1 cellular context compared by ENCODE assay signal in genomic region chr17:63356275-63356905, GRCh38.
A peak's percentile ranks its signal among the peaks of the same experiment; 100 is the strongest.
TF ChIP-seq lines count a peak whose summit lies in the region.

No MANE protein-coding gene starts in this region.

TF ChIP-seq in HEK293, 187 proteins besides CTCF, POLR2A, EP300 and RAD21 (continued from another document and continues in another):
- TF ChIP-seq PRDM2 (tag by site-specific recombination; IDR thresholded peaks at IDR 0.05; ENCODE audit: borderline replicate concordance) (no peak), ZNF394 (tag by site-specific recombination; IDR thresholded peaks at IDR 0.05; ENCODE audit: borderline replicate concordance) (no peak), ZNF404 (tag by site-specific recombination; IDR thresholded peaks at IDR 0.05) (no peak), ZNF18 (tag by site-specific recombination; IDR thresholded peaks at IDR 0.05) (no peak), PATZ1 (tag by site-specific recombination; IDR thresholded peaks at IDR 0.05) (no peak), ZNF350 (tag by site-specific recombination; IDR thresholded peaks at IDR 0.05) (no peak), ZNF221 (tag by site-specific recombination; IDR thresholded peaks at IDR 0.05; ENCODE audit: borderline replicate concordance) (no peak), FEZF1 (tag by site-specific recombination; IDR thresholded peaks at IDR 0.05) (peak; percentile 52; the same call in 1 of the 2 replicates), ZNF169 (tag by site-specific recombination; IDR thresholded peaks at IDR 0.05) (no peak), ZNF530 (tag by site-specific recombination; IDR thresholded peaks at IDR 0.05; ENCODE audit: low read depth) (no peak), MEIS1 (CRISPR knock-in tag; IDR thresholded peaks at IDR 0.05; ENCODE audit: borderline replicate concordance) (no peak), ZSCAN23 (tag by site-specific recombination; IDR thresholded peaks at IDR 0.05) (no peak), ZNF658 (tag by site-specific recombination; IDR thresholded peaks at IDR 0.05) (no peak), ZFP69B (tag by site-specific recombination; IDR thresholded peaks at IDR 0.05) (0 out of 2 replicates have a peak, but pooled peaks have one; percentile 52), ZFHX2 (tag by site-specific recombination; conservative IDR thresholded peaks at IDR 0.05) (0 out of 2 replicates have a peak, but pooled peaks have one; percentile 22), ZNF398 (tag by site-specific recombination; IDR thresholded peaks at IDR 0.05) (no peak), ZEB2 (tag by site-specific recombination; IDR thresholded peaks at IDR 0.05) (peak; percentile 72; the same call in 1 of the 2 replicates), ZNF48 (tag by site-specific recombination; IDR thresholded peaks at IDR 0.05) (no peak), TCF7L2 (IDR thresholded peaks at IDR 0.05; ENCODE audit: borderline replicate concordance, low read depth, low read length) (no peak), ZNF114 (tag by site-specific recombination; IDR thresholded peaks at IDR 0.05) (no peak), ZNF776 (tag by site-specific recombination; IDR thresholded peaks at IDR 0.05; ENCODE audit: borderline replicate concordance) (no peak), AEBP2 (tag by site-specific recombination; IDR thresholded peaks at IDR 0.05; ENCODE audit: borderline replicate concordance) (no peak), ZFP37 (tag by site-specific recombination; IDR thresholded peaks at IDR 0.05) (no peak), ZBTB21 (tag by site-specific recombination; IDR thresholded peaks at IDR 0.05) (0 out of 2 replicates have a peak, but pooled peaks have one; percentile 65), ZNF514 (tag by site-specific recombination; IDR thresholded peaks at IDR 0.05) (no peak), ZNF701 (tag by site-specific recombination; IDR thresholded peaks at IDR 0.05) (no peak), ZNF274 (IDR thresholded peaks at IDR 0.05; ENCODE audit: low read length) (no peak), ZNF274 (tag by site-specific recombination; IDR thresholded peaks at IDR 0.05; ENCODE audit: borderline replicate concordance) (no peak), ZNF266 (tag by site-specific recombination; IDR thresholded peaks at IDR 0.05; ENCODE audit: low read depth) (no peak), ZNF501 (tag by site-specific recombination; IDR thresholded peaks at IDR 0.05) (no peak), HOXA7 (CRISPR knock-in tag; IDR thresholded peaks at IDR 0.05; ENCODE audit: borderline replicate concordance) (no peak), ZNF362 (tag by site-specific recombination; IDR thresholded peaks at IDR 0.05) (no peak), ZNF146 (tag by site-specific recombination; IDR thresholded peaks at IDR 0.05) (no peak), ZNF138 (tag by site-specific recombination; IDR thresholded peaks at IDR 0.05; ENCODE audit: borderline replicate concordance) (no peak), ZNF580 (tag by site-specific recombination; IDR thresholded peaks at IDR 0.05) (no peak), ZNF157 (tag by site-specific recombination; IDR thresholded peaks at IDR 0.05) (no peak), ZSCAN30 (tag by site-specific recombination; IDR thresholded peaks at IDR 0.05) (0 out of 2 replicates have a peak, but pooled peaks have one; percentile 38), ZNF777 (tag by site-specific recombination; IDR thresholded peaks at IDR 0.05; ENCODE audit: borderline replicate concordance) (no peak), ZNF184 (tag by site-specific recombination; IDR thresholded peaks at IDR 0.05) (peak; percentile 88), ZBTB1 (tag by site-specific recombination; IDR thresholded peaks at IDR 0.05) (no peak), IKZF3 (tag by site-specific recombination; IDR thresholded peaks at IDR 0.05) (no peak), ZNF518A (tag by site-specific recombination; conservative IDR thresholded peaks at IDR 0.05; ENCODE audit: low read depth) (no peak), BCL11B (tag by site-specific recombination; IDR thresholded peaks at IDR 0.05; ENCODE audit: low read depth) (no peak)
